18 cellular contexts compared by ENCODE assay signal in genomic region chr2:25539141-25539540, GRCh38.
DNase-seq lines count a peak whose midpoint lies in the region; ATAC-seq and TF ChIP-seq lines count a peak whose summit lies in the region.
"Had no signal": no experiment of that assay in that cellular context is flagged by ENCODE, and none has a peak within 500 bp of the region (broad histone marks: within the 10 kb centered on the region; RNA-seq: fewer than 3 reads in every experiment).

No MANE protein-coding gene starts in this region.

- H3K36me3 Mint-ChIP-seq in dendritic cell treated with granulocyte-macrophage colony-stimulating factor and Interleukin-4, amounts not matched to agents 40 ng/mL and 50 ng/mL, for 4 days (ENCODE audit: low read depth), result peaks cover 15% of the 10 kb centered on the region

- H3K27me3 ChIP-seq in A673 (replicated peaks; ENCODE audit: insufficient read depth, low read depth, low read length, poor library complexity) (no peaks in the 10 kb centered on the region), left lung (no peaks in the 10 kb centered on the region), lower lobe of right lung (ENCODE audit: low read depth) (no peaks in the 10 kb centered on the region), left ventricle myocardium inferior (ENCODE audit: low read depth) (no peaks in the 10 kb centered on the region)

- H3K27ac ChIP-seq in A673 (ENCODE audit: low read depth, low read length, poor library complexity, severe bottlenecking), result no peak overlapping the region
- H3K27ac ChIP-seq in left lung, result no peak overlapping the region
- no peak overlapping the region for H3K27ac ChIP-seq in lower lobe of right lung
- no peak overlapping the region for H3K27ac ChIP-seq in left ventricle myocardium inferior (replicated peaks)

- POLR2A ChIA-PET in A673 (lab: Charles Lee; ENCODE audit: low non-redundant PET), result no interaction called here

- CTCF ChIA-PET in A673 (lab: Charles Lee), result no interaction called here

- ATAC-seq in left lung (peak; percentile 33), lower lobe of right lung (no peak)
- ATAC-seq: PC-3 had no signal

- H3K4me3 ChIP-seq in A673 (ENCODE audit: low read depth, low read length, poor library complexity, severe bottlenecking) (no peak overlapping the region), AG10803 (ENCODE audit: low read length) (no peak overlapping the region), left lung (no peak overlapping the region), lower lobe of right lung (no peak overlapping the region), left ventricle myocardium inferior (no peak overlapping the region)

- H3K4me1 Mint-ChIP-seq in dendritic cell treated with granulocyte-macrophage colony-stimulating factor and Interleukin-4, amounts not matched to agents 40 ng/mL and 50 ng/mL, for 4 days (ENCODE audit: low read depth), result peaks cover 17% of the 10 kb centered on the region
- H3K4me1 Mint-ChIP-seq: B cell; CD4-positive, CD25-positive, alpha-beta regulatory T cell had no signal

- H3K9me3 ChIP-seq in A673 (ENCODE audit: low read depth, low read length, poor library complexity, severe bottlenecking), result no peaks in the 10 kb centered on the region
- no peaks in the 10 kb centered on the region for H3K9me3 ChIP-seq in left lung
- no peaks in the 10 kb centered on the region for H3K9me3 ChIP-seq in lower lobe of right lung
- no peaks in the 10 kb centered on the region for H3K9me3 ChIP-seq in left ventricle myocardium inferior (replicated peaks)
- H3K9me3 ChIP-seq: SK-N-SH had no signal

- H3K4me1 ChIP-seq in A673 (ENCODE audit: insufficient read depth, low read length, poor library complexity, severe bottlenecking) (peaks cover 13% of the 10 kb centered on the region), left lung (no peaks in the 10 kb centered on the region), lower lobe of right lung (no peaks in the 10 kb centered on the region), left ventricle myocardium inferior (no peaks in the 10 kb centered on the region)

- TF ChIP-seq CTCF in A673 (conservative IDR thresholded peaks at IDR 0.05; ENCODE audit: low read depth, low read length) (no peak), AG10803 (conservative IDR thresholded peaks at IDR 0.05; ENCODE audit: low read length) (no peak), left lung (IDR thresholded peaks at IDR 0.05) (no peak), lower lobe of right lung (IDR thresholded peaks at IDR 0.05) (no peak), left ventricle myocardium inferior (IDR thresholded peaks at IDR 0.05; ENCODE audit: borderline replicate concordance) (no peak)

- no TSS peak for BruUV-seq in A673 (replicated peaks; lab: Mats Ljungman, UMichigan)

- H3K27ac Mint-ChIP-seq in dendritic cell treated with granulocyte-macrophage colony-stimulating factor and Interleukin-4, amounts not matched to agents 40 ng/mL and 50 ng/mL, for 4 days, result peak overlapping the region; percentile 30
- H3K27ac Mint-ChIP-seq: B cell had no signal

- H3K9me3 Mint-ChIP-seq in dendritic cell treated with granulocyte-macrophage colony-stimulating factor and Interleukin-4, amounts not matched to agents 40 ng/mL and 50 ng/mL, for 4 days, result peaks cover 7% of the 10 kb centered on the region
- H3K9me3 Mint-ChIP-seq: CD4-positive, CD25-positive, alpha-beta regulatory T cell had no signal

- H3K36me3 ChIP-seq in A673 (ENCODE audit: insufficient read depth, low read length, poor library complexity, severe bottlenecking) (no peaks in the 10 kb centered on the region), left lung (no peaks in the 10 kb centered on the region), lower lobe of right lung (no peaks in the 10 kb centered on the region), left ventricle myocardium inferior (no peaks in the 10 kb centered on the region)

- H3K4me3 Mint-ChIP-seq in dendritic cell treated with granulocyte-macrophage colony-stimulating factor and Interleukin-4, amounts not matched to agents 40 ng/mL and 50 ng/mL, for 4 days, result no peak overlapping the region
- H3K4me3 Mint-ChIP-seq: B cell; CD4-positive, CD25-positive, alpha-beta regulatory T cell had no signal

- DNase-seq in A673 (ENCODE audit: low spot score), result peak; percentile 24
- DNase-seq in AG10803 (ENCODE audit: low read depth), result peak; percentile 70
- no peak for DNase-seq in left lung
- DNase-seq in lower lobe of right lung, result no peak
- DNase-seq in left ventricle myocardium inferior, result no peak
- DNase-seq in C1 segment of cervical spinal cord (lab: John Stamatoyannopoulos, UW), result no peak
- DNase-seq: CD4-positive, CD25-positive, alpha-beta regulatory T cell; COR-L47; DMS153; NCI-H1694 treated with DMSO at 0.1 percent for 48 hours; NCI-H510A; NCI-H748 treated with DMSO at 0.1 percent for 48 hours; PC-3; RPMI8226; SHP77 treated with DMSO at 0.1 percent for 48 hours; SK-N-SH had no signal

- no peaks in the 10 kb centered on the region for H3K27me3 Mint-ChIP-seq in dendritic cell treated with granulocyte-macrophage colony-stimulating factor and Interleukin-4, amounts not matched to agents 40 ng/mL and 50 ng/mL, for 4 days
- H3K27me3 Mint-ChIP-seq: B cell; CD4-positive, CD25-positive, alpha-beta regulatory T cell had no signal

- intact Hi-C loops in A673 (cut with micrococcal nuclease; ENCODE audit: unreplicated experiment), result no loop called here
- intact Hi-C loops in dendritic cell treated with granulocyte-macrophage colony-stimulating factor and Interleukin-4, amounts not matched to agents 40 ng/mL and 50 ng/mL, for 4 days (cut with micrococcal nuclease), result no loop called here
- intact Hi-C loops in left lung (cut with DNase I), result no loop called here
- intact Hi-C loops in lower lobe of right lung (cut with DNase I), result no loop called here
- intact Hi-C loops in left ventricle myocardium inferior (cut with micrococcal nuclease), result no loop called here

Comparison
In these comparisons a context has a peak if more than half of its experiments do, and no peak if none do; other contexts are left out.
1. DNase-seq: peak in A673 (single experiment) and AG10803 (single experiment); none in left lung (0 of 2), lower lobe of right lung (single experiment), left ventricle myocardium inferior (single experiment) and C1 segment of cervical spinal cord (0 of 14).